In genomic region chr1:160494620-160495019, GRCh38 we compare ENCODE assay signal across 13 cellular contexts. TPM values are rescaled to one million over a fixed set of nuclear protein-coding genes. Genes with fewer than 3 reads are reported as not detected.
DNase-seq lines count a peak whose midpoint lies in the region; ATAC-seq and FAIRE-seq lines count a peak whose summit lies in the region.
"Had no signal": no experiment of that assay in that cellular context is flagged by ENCODE, and none has a peak within 500 bp of the region (broad histone marks: within the 10 kb centered on the region; RNA-seq: fewer than 3 reads in every experiment).

No MANE protein-coding gene starts in this region.

- H3K4me1 ChIP-seq in small intestine (ENCODE audit: control insufficient read depth in 2 of 2, insufficient read depth in 1 of 2, low read depth in 1 of 2, low read length in 1 of 2): no peaks in the 10 kb centered on the region
- H3K4me1 ChIP-seq: esophagus squamous epithelium, HAP-1 had no signal

- no peak for FAIRE-seq in small intestine (lab: Jason Lieb, UNC)

- no peak overlapping the region for H3K27ac ChIP-seq in small intestine (ENCODE audit: low read depth in 1 of 2, low read length in 1 of 2)
- H3K27ac ChIP-seq: esophagus squamous epithelium, HL-60 had no signal

- no peaks in the 10 kb centered on the region for H3K9me3 ChIP-seq in small intestine (ENCODE audit: control insufficient read depth, low read depth)
- H3K9me3 ChIP-seq: HAP-1 had no signal

- H3K36me3 ChIP-seq in small intestine (ENCODE audit: control insufficient read depth in 2 of 2, insufficient read depth in 2 of 2, low read length in 2 of 2): no peaks in the 10 kb centered on the region
- H3K36me3 ChIP-seq: esophagus squamous epithelium, HAP-1 had no signal

- ATAC-seq in GM21515 (IDR thresholded peaks at IDR 0.05; ENCODE audit: unreplicated experiment): no peak
- ATAC-seq in left cardiac atrium: no peak
- ATAC-seq: activated naive CD4-positive, alpha-beta T cell treated with anti-CD3 and anti-CD28 coated beads, Interleukin-2, amount 50 U/mL, for 72 hours; stimulated activated memory B cell treated with anti-CD40 and anti-IgM and Interleukin-4, amounts not matched to agents 10 μg/mL and 1 μg/mL and 100 μg/mL, for 72 hours had no signal

- peak; percentile 12 for DNase-seq in SKM-1 treated with dmso at 0.1 percent for 144 hours (lab: John Stamatoyannopoulos, UW; ENCODE audit: unreplicated experiment)
- no peak for DNase-seq in SKM-1 (lab: John Stamatoyannopoulos, UW; ENCODE audit: unreplicated experiment)
- DNase-seq in NAMALWA (ENCODE audit: low spot score): peak; percentile 48
- peak; percentile 2 for DNase-seq in cerebellar cortex (ENCODE audit: low spot score)
- peak; percentile 56 for DNase-seq in small intestine
- DNase-seq in left cardiac atrium: no peak
- DNase-seq in effector CD8-positive, alpha-beta T cell (lab: John Stamatoyannopoulos, UW): no peak
- DNase-seq: esophagus squamous epithelium had no signal

- no peak overlapping the region for H3K4me3 ChIP-seq in small intestine (ENCODE audit: low read depth in 1 of 2, low read length in 2 of 2)
- H3K4me3 ChIP-seq: esophagus squamous epithelium, HAP-1 had no signal

- intact Hi-C loops in left cardiac atrium (cut with DNase I): no loop called here

- 84 to 90% (median 85%) methylated on average over 3 of the region's 3 CpGs for WGBS in small intestine, 3 donors

- no peaks in the 10 kb centered on the region for H3K27me3 ChIP-seq in small intestine (ENCODE audit: control insufficient read depth in 2 of 2, insufficient read depth in 2 of 2, low read length in 2 of 2)
- H3K27me3 ChIP-seq: esophagus squamous epithelium had no signal

RNA-seq across cellular contexts. Expression of gene SLAMF6, which starts 28.4 kb away (rescaled TPM):
- 1 to 10 TPM in 1 of 3 donors, under 1 TPM in 2; 0.22 to 1.6 (median 0.81) TPM for polyA plus RNA-seq in small intestine
- total RNA-seq in left cardiac atrium: 1 to 10 TPM in 1 of 2 donors, under 1 TPM in 1; 0.55 to 1.4 TPM

Comparison
In these comparisons a context has a peak if more than half of its experiments do, and no peak if none do; other contexts are left out.
1. DNase-seq: peak in SKM-1 treated with dmso at 0.1 percent for 144 hours (single experiment), NAMALWA (single experiment), cerebellar cortex (single experiment) and small intestine (single experiment); none in SKM-1 (single experiment), left cardiac atrium (single experiment) and effector CD8-positive, alpha-beta T cell (single experiment).